Comparison of ENCODE assay signal across 1 cellular context in genomic region chr16:3030872-3031212, GRCh38.
TF ChIP-seq lines count a peak whose summit lies in the region.

No MANE protein-coding gene starts in this region.

TF ChIP-seq in HepG2, 621 proteins besides CTCF, POLR2A, EP300 and RAD21:
- TF ChIP-seq CEBPZ (IDR thresholded peaks at IDR 0.05; ENCODE audit: low read length) (no peak), MAZ (IDR thresholded peaks at IDR 0.05; ENCODE audit: borderline replicate concordance, low read depth, low read length) (no peak), MAZ (CRISPR knock-in tag; IDR thresholded peaks at IDR 0.05; ENCODE audit: low read depth) (no peak), CREM (IDR thresholded peaks at IDR 0.05) (no peak), CREM (CRISPR knock-in tag; IDR thresholded peaks at IDR 0.05) (no peak), ZBTB46 (CRISPR knock-in tag; IDR thresholded peaks at IDR 0.05; ENCODE audit: borderline replicate concordance) (no peak), RFX5 (IDR thresholded peaks at IDR 0.05; ENCODE audit: low read depth, low read length) (no peak)
